8 cellular contexts compared by ENCODE assay signal in genomic region chr12:105109465-105110212, GRCh38. TPM values are rescaled to one million over a fixed set of nuclear protein-coding genes. Genes with fewer than 3 reads are reported as not detected.
A peak's percentile ranks its signal among the peaks of the same experiment; 100 is the strongest.
DNase-seq lines count a peak whose midpoint lies in the region; ATAC-seq, FAIRE-seq and TF ChIP-seq lines count a peak whose summit lies in the region.

No MANE protein-coding gene starts in this region.

- H3K27ac Mint-ChIP-seq in activated CD4-positive, alpha-beta memory T cell treated with anti-CD3 and anti-CD28 coated beads, Interleukin-2, amount 10 ng/mL, durations not matched to agents 7 days and 5 days: peak overlapping the region; percentile 96
- peak overlapping the region; percentile 57 for H3K27ac Mint-ChIP-seq in type B pancreatic cell

- H3K36me3 ChIP-seq in kidney (ENCODE audit: control insufficient read depth in 1 of 2, insufficient read depth in 2 of 2, low read length in 2 of 2): peaks cover 3 to 13% of the 10 kb centered on the region in 2 donors

- POLR2A ChIA-PET in activated CD4-positive, alpha-beta memory T cell treated with anti-CD3 and anti-CD28 coated beads, Interleukin-2, amount 10 ng/mL, durations not matched to agents 7 days and 5 days (lab: Charles Lee): interaction anchor here (1.5 to 2.6 kb wide), 4 partner anchors 26 to 1180 kb away, joined by 3 to 14 read pairs (median 5); partner anchors contain the start of genes APPL2, EID3 and HSP90B1

- ATAC-seq in GM18867 (IDR thresholded peaks at IDR 0.05; ENCODE audit: unreplicated experiment) (peak; percentile 30), HG03025 (IDR thresholded peaks at IDR 0.05; ENCODE audit: low FRiP score, unreplicated experiment) (peak; percentile 31)

- peak overlapping the region; percentile 92 for H3K4me3 Mint-ChIP-seq in activated CD4-positive, alpha-beta memory T cell treated with anti-CD3 and anti-CD28 coated beads, Interleukin-2, amount 10 ng/mL, durations not matched to agents 7 days and 5 days
- peak overlapping the region; percentile 97 for H3K4me3 Mint-ChIP-seq in type B pancreatic cell

- H3K9me3 ChIP-seq in kidney (ENCODE audit: control insufficient read depth in 1 of 2, low read length in 2 of 2): no peaks in the 10 kb centered on the region

- H3K27ac ChIP-seq in kidney (ENCODE audit: low read depth in 2 of 2, low read length in 2 of 2): peak overlapping the region; percentile 69 to 82

- H3K36me3 Mint-ChIP-seq in activated CD4-positive, alpha-beta memory T cell treated with anti-CD3 and anti-CD28 coated beads, Interleukin-2, amount 10 ng/mL, durations not matched to agents 7 days and 5 days (ENCODE audit: low read depth): peaks cover 30% of the 10 kb centered on the region
- H3K36me3 Mint-ChIP-seq in type B pancreatic cell: peaks cover 20% of the 10 kb centered on the region

- intact Hi-C loops in kidney (cut with DNase I): no loop called here

- FAIRE-seq in kidney (lab: Jason Lieb, UNC): no peak

- H3K9me3 Mint-ChIP-seq in activated CD4-positive, alpha-beta memory T cell treated with anti-CD3 and anti-CD28 coated beads, Interleukin-2, amount 10 ng/mL, durations not matched to agents 7 days and 5 days: peaks cover 3% of the 10 kb centered on the region
- H3K9me3 Mint-ChIP-seq in type B pancreatic cell: no peaks in the 10 kb centered on the region

- peaks cover 44% of the 10 kb centered on the region for H3K4me1 Mint-ChIP-seq in activated CD4-positive, alpha-beta memory T cell treated with anti-CD3 and anti-CD28 coated beads, Interleukin-2, amount 10 ng/mL, durations not matched to agents 7 days and 5 days
- peaks cover 37% of the 10 kb centered on the region for H3K4me1 Mint-ChIP-seq in type B pancreatic cell (ENCODE audit: unreplicated experiment)

- no peak for DNase-seq in activated CD4-positive, alpha-beta memory T cell treated with anti-CD3 and anti-CD28 coated beads, Interleukin-2, amount 10 ng/mL, durations not matched to agents 7 days and 5 days
- DNase-seq in kidney (no peak), type B pancreatic cell (ENCODE audit: extremely low spot score, unreplicated experiment) (no peak), NCI-H1105 treated with DMSO at 0.1 percent for 48 hours (lab: John Stamatoyannopoulos, UW) (no peak), NCI-H2196 (lab: John Stamatoyannopoulos, UW; ENCODE audit: unreplicated experiment) (no peak)
- no peak for DNase-seq in activated CD4-positive, CD25-positive, alpha-beta regulatory T cell treated with anti-CD3 and anti-CD28 coated beads, Interleukin-2, amount 50 U/mL, for 72 hours

- CTCF ChIA-PET in activated CD4-positive, alpha-beta memory T cell treated with anti-CD3 and anti-CD28 coated beads, Interleukin-2, amount 10 ng/mL, durations not matched to agents 7 days and 5 days (lab: Charles Lee): interaction anchor here (0.9 kb wide), 1 partner anchor 20 kb away, joined by 3 read pairs; no protein-coding TSS in a partner anchor

- peaks cover 4 to 5% of the 10 kb centered on the region in 2 donors for H3K4me1 ChIP-seq in kidney (ENCODE audit: control insufficient read depth in 1 of 2, insufficient read depth in 1 of 2, low read depth in 1 of 2, low read length in 2 of 2)

- H3K27me3 Mint-ChIP-seq in activated CD4-positive, alpha-beta memory T cell treated with anti-CD3 and anti-CD28 coated beads, Interleukin-2, amount 10 ng/mL, durations not matched to agents 7 days and 5 days: peaks cover 5% of the 10 kb centered on the region
- no peaks in the 10 kb centered on the region for H3K27me3 Mint-ChIP-seq in type B pancreatic cell

- TF ChIP-seq CTCF in kidney (IDR thresholded peaks at IDR 0.05; ENCODE audit: borderline replicate concordance, extremely low read depth, insufficient read depth): no peak
- no peak for TF ChIP-seq CTCF in type B pancreatic cell (conservative IDR thresholded peaks at IDR 0.05)

- H3K4me3 ChIP-seq in kidney (ENCODE audit: low read length in 2 of 2): peak overlapping the region; percentile 75 to 97

- peak overlapping the region; percentile 60 to 65 for H3K9ac ChIP-seq in kidney (ENCODE audit: low read length in 2 of 2)

RNA-seq across cellular contexts. Expression of gene WASHC4, which starts 2.1 kb away (rescaled TPM):
- total RNA-seq in activated CD4-positive, alpha-beta memory T cell treated with anti-CD3 and anti-CD28 coated beads, Interleukin-2, amount 10 ng/mL, durations not matched to agents 7 days and 5 days: 10 to 100 TPM; 48.4 to 50.1 TPM
- total RNA-seq in kidney: 63.6 TPM
- polyA plus RNA-seq in kidney (ENCODE audit: insufficient read depth, low read depth, low replicate concordance): 10.7 TPM
- 35.6 and 40.5 TPM in 2 replicates for total RNA-seq in type B pancreatic cell (ENCODE audit: low replicate concordance)

RNA-seq across cellular contexts. Expression of gene ALDH1L2, which starts 25.4 kb away (rescaled TPM):
- 1 to 10 TPM; 1.4 to 1.9 TPM for total RNA-seq in activated CD4-positive, alpha-beta memory T cell treated with anti-CD3 and anti-CD28 coated beads, Interleukin-2, amount 10 ng/mL, durations not matched to agents 7 days and 5 days
- total RNA-seq in kidney (17.2 TPM), type B pancreatic cell (ENCODE audit: low replicate concordance) (2.7 and 4.5 TPM in 2 replicates)
- polyA plus RNA-seq in kidney (ENCODE audit: insufficient read depth, low read depth, low replicate concordance): 0.28 TPM
